ENCODE assay signal across 16 cellular contexts in genomic region chr4:181281451-181281850, GRCh38.
"Had no signal": no experiment of that assay in that cellular context is flagged by ENCODE, and none has a peak within 500 bp of the region (broad histone marks: within the 10 kb centered on the region; RNA-seq: fewer than 3 reads in every experiment).

No MANE protein-coding gene starts in this region.

- H3K27me3 ChIP-seq: body of pancreas, heart left ventricle, neural progenitor cell, pancreas had no signal

- H3K36me3 ChIP-seq: heart left ventricle, lower lobe of right lung, neural progenitor cell, pancreas had no signal

- H3K4me3 ChIP-seq: body of pancreas, heart left ventricle, lower lobe of right lung, neural progenitor cell, pancreas had no signal

- H2AFZ ChIP-seq: neural progenitor cell had no signal

- H3K9me3 ChIP-seq: body of pancreas, heart left ventricle, lower lobe of right lung, pancreas had no signal

- ATAC-seq: body of pancreas; heart left ventricle; left colon; lower lobe of right lung; pancreas; stimulated activated naive B cell treated with anti-CD40 and anti-IgM and Interleukin-4, amounts not matched to agents 10 μg/mL and 1 μg/mL and 100 μg/mL, for 72 hours; WTC11 had no signal

- DNase-seq: activated CD4-positive, alpha-beta memory T cell treated with anti-CD3 and anti-CD28 coated beads, Interleukin-2, amount 10 ng/mL, durations not matched to agents 7 days and 5 days; activated CD4-positive, alpha-beta T cell treated with anti-CD3 and anti-CD28 coated beads for 4 hours; activated naive CD4-positive, alpha-beta T cell treated with anti-CD3 and anti-CD28 coated beads, Interleukin-2, amount 50 U/mL, for 16 hours; activated T-cell treated with anti-CD3 and anti-CD28 coated beads, Interleukin-2, amount 50 U/mL, for 24 hours; body of pancreas; effector memory CD4-positive, alpha-beta T cell; foreskin fibroblast; heart left ventricle; left colon; lower lobe of right lung; pancreas; stimulated activated CD4-positive, alpha-beta T cell treated with anti-CD3 and anti-CD28 coated beads, Interleukin-2, amount 100 ng/mL, for 48 hours; stimulated activated naive B cell treated with anti-CD40 and anti-IgM and Interleukin-4, amounts not matched to agents 10 μg/mL and 1 μg/mL and 100 μg/mL, for 72 hours; T-helper 2 cell had no signal

- H3K9ac ChIP-seq: neural progenitor cell had no signal

- H3K27ac ChIP-seq: body of pancreas, heart left ventricle, lower lobe of right lung, neural progenitor cell, pancreas had no signal

- H3K4me2 ChIP-seq: neural progenitor cell had no signal

- H3K4me1 ChIP-seq: body of pancreas, heart left ventricle, lower lobe of right lung, neural progenitor cell, pancreas had no signal
